Comparison of ENCODE assay signal across 1 cellular context in genomic region chr3:49121244-49121671, GRCh38.
TF ChIP-seq lines count a peak whose summit lies in the region.

No MANE protein-coding gene starts in this region.

TF ChIP-seq in GM12878, 131 proteins besides CTCF, POLR2A, EP300 and RAD21:
- TF ChIP-seq BCL11A (IDR thresholded peaks at IDR 0.05; ENCODE audit: low read depth, low read length) (no peak), BACH1 (IDR thresholded peaks at IDR 0.05; ENCODE audit: borderline replicate concordance) (no peak), MTA2 (IDR thresholded peaks at IDR 0.05; ENCODE audit: low read depth) (no peak), POLR2AphosphoS2 (IDR thresholded peaks at IDR 0.05; ENCODE audit: low read depth, low read length) (no peak), SMARCA5 (IDR thresholded peaks at IDR 0.05) (0 out of 2 replicates have a peak, but pooled peaks have one; percentile 54)
